ENCODE assay signal across 1 cellular context in genomic region chr1:119808972-119809550, GRCh38.
TF ChIP-seq lines count a peak whose summit lies in the region.

No MANE protein-coding gene starts in this region.

TF ChIP-seq in HepG2, 621 proteins besides CTCF, POLR2A, EP300 and RAD21 (continued from another document):
- no peak for TF ChIP-seq ZHX2 (IDR thresholded peaks at IDR 0.05; ENCODE audit: low read depth)
- TF ChIP-seq ZHX2 (CRISPR knock-in tag; IDR thresholded peaks at IDR 0.05; ENCODE audit: borderline replicate concordance) = no peak
- TF ChIP-seq DBP (CRISPR knock-in tag; IDR thresholded peaks at IDR 0.05; ENCODE audit: not compliant biosample characterization) = no peak
- TF ChIP-seq WIZ (CRISPR knock-in tag; IDR thresholded peaks at IDR 0.05) = no peak
- TF ChIP-seq XRCC5 (optimal IDR thresholded peaks at IDR 0.05; ENCODE audit: low read length) = peak; percentile 62
- no peak for TF ChIP-seq SMARCC2 (IDR thresholded peaks at IDR 0.05)
- TF ChIP-seq, protein P1, sequence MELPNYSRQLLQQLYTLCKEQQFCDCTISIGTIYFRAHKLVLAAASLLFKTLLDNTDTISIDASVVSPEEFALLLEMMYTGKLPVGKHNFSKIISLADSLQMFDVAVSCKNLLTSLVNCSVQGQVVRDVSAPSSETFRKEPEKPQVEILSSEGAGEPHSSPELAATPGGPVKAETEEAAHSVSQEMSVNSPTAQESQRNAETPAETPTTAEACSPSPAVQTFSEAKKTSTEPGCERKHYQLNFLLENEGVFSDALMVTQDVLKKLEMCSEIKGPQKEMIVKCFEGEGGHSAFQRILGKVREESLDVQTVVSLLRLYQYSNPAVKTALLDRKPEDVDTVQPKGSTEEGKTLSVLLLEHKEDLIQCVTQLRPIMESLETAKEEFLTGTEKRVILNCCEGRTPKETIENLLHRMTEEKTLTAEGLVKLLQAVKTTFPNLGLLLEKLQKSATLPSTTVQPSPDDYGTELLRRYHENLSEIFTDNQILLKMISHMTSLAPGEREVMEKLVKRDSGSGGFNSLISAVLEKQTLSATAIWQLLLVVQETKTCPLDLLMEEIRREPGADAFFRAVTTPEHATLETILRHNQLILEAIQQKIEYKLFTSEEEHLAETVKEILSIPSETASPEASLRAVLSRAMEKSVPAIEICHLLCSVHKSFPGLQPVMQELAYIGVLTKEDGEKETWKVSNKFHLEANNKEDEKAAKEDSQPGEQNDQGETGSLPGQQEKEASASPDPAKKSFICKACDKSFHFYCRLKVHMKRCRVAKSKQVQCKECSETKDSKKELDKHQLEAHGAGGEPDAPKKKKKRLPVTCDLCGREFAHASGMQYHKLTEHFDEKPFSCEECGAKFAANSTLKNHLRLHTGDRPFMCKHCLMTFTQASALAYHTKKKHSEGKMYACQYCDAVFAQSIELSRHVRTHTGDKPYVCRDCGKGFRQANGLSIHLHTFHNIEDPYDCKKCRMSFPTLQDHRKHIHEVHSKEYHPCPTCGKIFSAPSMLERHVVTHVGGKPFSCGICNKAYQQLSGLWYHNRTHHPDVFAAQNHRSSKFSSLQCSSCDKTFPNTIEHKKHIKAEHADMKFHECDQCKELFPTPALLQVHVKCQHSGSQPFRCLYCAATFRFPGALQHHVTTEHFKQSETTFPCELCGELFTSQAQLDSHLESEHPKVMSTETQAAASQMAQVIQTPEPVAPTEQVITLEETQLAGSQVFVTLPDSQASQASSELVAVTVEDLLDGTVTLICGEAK (IDR thresholded peaks at IDR 0.05) = no peak
- TF ChIP-seq, protein P1 (CRISPR knock-in tag; IDR thresholded peaks at IDR 0.05) = no peak
- peak; percentile 45 for TF ChIP-seq SALL1 (CRISPR knock-in tag; IDR thresholded peaks at IDR 0.05)
- peak; percentile 61; the same call in 1 of the 2 replicates for TF ChIP-seq SRF (IDR thresholded peaks at IDR 0.05; ENCODE audit: low read depth, low read length)
- TF ChIP-seq ZNF687 (CRISPR knock-in tag; IDR thresholded peaks at IDR 0.05) = no peak
- 0 out of 2 replicates have a peak, but pooled peaks have one; percentile 27 for TF ChIP-seq GATAD2A (CRISPR knock-in tag; IDR thresholded peaks at IDR 0.05)
- no peak for TF ChIP-seq FOSL2 (CRISPR knock-in tag; IDR thresholded peaks at IDR 0.05)
TF ChIP-seq in HepG2: peak in this region for 13.
